35 cellular contexts compared by ENCODE assay signal in genomic region chr1:234463749-234464148, GRCh38.
"Had no signal": no experiment of that assay in that cellular context is flagged by ENCODE, and none has a peak within 500 bp of the region (broad histone marks: within the 10 kb centered on the region; RNA-seq: fewer than 3 reads in every experiment).

No MANE protein-coding gene starts in this region.

- ATAC-seq: activated CD4-positive, alpha-beta T cell treated with anti-CD3 and anti-CD28 coated beads for 36 hours; activated CD4-positive, CD25-positive, alpha-beta regulatory T cell treated with anti-CD3 and anti-CD28 coated beads, Interleukin-2, amount 50 U/mL, for 24 hours; activated CD8-positive, alpha-beta memory T cell treated with anti-CD3 and anti-CD28 coated beads, Interleukin-2, amount 10 ng/mL, durations not matched to agents 7 days and 5 days; activated CD8-positive, alpha-beta T cell treated with anti-CD3 and anti-CD28 coated beads, Interleukin-2, amount 10 ng/mL, durations not matched to agents 7 days and 5 days; activated naive CD4-positive, alpha-beta T cell treated with anti-CD3 and anti-CD28 coated beads, Interleukin-2, amount 50 U/mL, for 72 hours; activated T-helper 17 cell treated with anti-CD3 and anti-CD28 coated beads, Interleukin-2, amount 50 U/mL, for 72 hours; body of pancreas; WTC11 had no signal

- FAIRE-seq: astrocyte had no signal

- H3K4me3 ChIP-seq: adrenal gland, body of pancreas, breast epithelium had no signal

- DNase-seq: activated CD4-positive, alpha-beta memory T cell treated with anti-CD3 and anti-CD28 coated beads, Interleukin-2, amount 10 ng/mL, durations not matched to agents 7 days and 5 days; activated CD4-positive, alpha-beta T cell treated with anti-CD3 and anti-CD28 coated beads for 1 hour; activated CD4-positive, alpha-beta T cell treated with anti-CD3 and anti-CD28 coated beads for 36 hours; activated CD4-positive, alpha-beta T cell treated with anti-CD3 and anti-CD28 coated beads for 48 hours; activated CD4-positive, alpha-beta T cell treated with anti-CD3 and anti-CD28 coated beads, Interleukin-2, amount 10 ng/mL, durations not matched to agents 7 days and 5 days; activated CD4-positive, alpha-beta T cell treated with anti-CD3 and anti-CD28 coated beads, Interleukin-2, amount 50 U/mL, for 48 hours; activated CD4-positive, CD25-positive, alpha-beta regulatory T cell; activated CD8-positive, alpha-beta memory T cell treated with anti-CD3 and anti-CD28 coated beads for 24 hours; activated CD8-positive, alpha-beta memory T cell treated with anti-CD3 and anti-CD28 coated beads, Interleukin-2, amount 10 ng/mL, durations not matched to agents 7 days and 5 days; activated CD8-positive, alpha-beta memory T cell treated with anti-CD3 and anti-CD28 coated beads, Interleukin-2, amount 50 U/mL, for 48 hours; activated CD8-positive, alpha-beta T cell treated with anti-CD3 and anti-CD28 coated beads, Interleukin-2, amount 10 ng/mL, durations not matched to agents 7 days and 5 days; activated effector memory CD4-positive, alpha-beta T cell treated with anti-CD3 and anti-CD28 coated beads, Interleukin-2, amount 50 U/mL, for 16 hours; activated gamma-delta T cell treated with Interleukin-2 at 50 U/mL for 16 hours; activated naive CD4-positive, alpha-beta T cell; activated naive CD4-positive, alpha-beta T cell treated with anti-CD3 and anti-CD28 coated beads for 36 hours; activated naive CD4-positive, alpha-beta T cell treated with anti-CD3 and anti-CD28 coated beads, Interleukin-2, amount 50 U/mL, for 16 hours; activated naive CD8-positive, alpha-beta T cell treated with anti-CD3 and anti-CD28 coated beads for 36 hours; activated T-cell treated with anti-CD3 and anti-CD28 coated beads, Interleukin-2, amount 50 U/mL, for 24 hours; activated T-cell treated with anti-CD3 and anti-CD28 coated beads, Interleukin-2, amount 50 U/mL, for 48 hours; adrenal gland; amniotic stem cell; aorta; body of pancreas; brain microvascular endothelial cell; central memory CD4-positive, alpha-beta T cell; T-helper 1 cell; T-helper 2 cell; T-helper 9 cell; WERI-Rb-1 had no signal
